In genomic region chr14:92412912-92413311, GRCh38 we compare ENCODE assay signal across 34 cellular contexts.
DNase-seq lines count a peak whose midpoint lies in the region; ATAC-seq and TF ChIP-seq lines count a peak whose summit lies in the region.
"Had no signal": no experiment of that assay in that cellular context is flagged by ENCODE, and none has a peak within 500 bp of the region (broad histone marks: within the 10 kb centered on the region; RNA-seq: fewer than 3 reads in every experiment).

No MANE protein-coding gene starts in this region.

- H4K91ac ChIP-seq in IMR-90 (ENCODE audit: insufficient read depth, low read depth, low read length) = no peak overlapping the region

- no peak overlapping the region for H3K27ac ChIP-seq in IMR-90 (ENCODE audit: insufficient read depth, low read length)
- H3K27ac ChIP-seq: A549, ascending aorta, cardiac muscle cell, coronary artery, heart left ventricle, right lobe of liver, stomach, vagina had no signal

- H2BK15ac ChIP-seq in IMR-90 (ENCODE audit: low read depth, low read length) = no peak overlapping the region

- WGBS in IMR-90 (ENCODE audit: extremely low coverage in 2 of 2, insufficient read length in 1 of 2), 2 experiments = 6% methylated on average over 7 of the region's 10 CpGs; no CpG with 5 or more reads in 1 of the 2 experiments

- BruUV-seq in IMR-90 (replicated peaks; lab: Mats Ljungman, UMichigan) = no TSS peak
- no TSS peak for BruUV-seq in MCF 10A (replicated peaks; lab: Mats Ljungman, UMichigan)

- H3K4me2 ChIP-seq in IMR-90 (ENCODE audit: low read depth, low read length) = peak overlapping the region; percentile 23
- H3K4me2 ChIP-seq: A549 had no signal

- no peak overlapping the region; the same call in 1 of the 2 replicates for H3K18ac ChIP-seq in IMR-90 (ENCODE audit: low read depth, low read length)

- H3K9me3 ChIP-seq in IMR-90 (ENCODE audit: control insufficient read depth, insufficient read depth, low read length) = no peaks in the 10 kb centered on the region
- H3K9me3 ChIP-seq: ascending aorta, heart left ventricle, right lobe of liver, vagina had no signal

- peaks cover 0 to 2% (median 2%) of the 10 kb centered on the region in 3 donors for H3K27me3 Mint-ChIP-seq in CD14-positive monocyte (ENCODE audit: low read depth in 3 of 3)
- H3K27me3 Mint-ChIP-seq in MCF 10A (ENCODE audit: insufficient read depth, unreplicated experiment) = peaks cover 23% of the 10 kb centered on the region
- H3K27me3 Mint-ChIP-seq: activated naive CD8-positive, alpha-beta T cell had no signal

- peaks cover 85% of the 10 kb centered on the region for H3K4me1 Mint-ChIP-seq in CD14-positive monocyte
- H3K4me1 Mint-ChIP-seq in MCF 10A (ENCODE audit: insufficient read depth, unreplicated experiment) = no peaks in the 10 kb centered on the region
- H3K4me1 Mint-ChIP-seq: activated CD4-positive, alpha-beta T cell treated with anti-CD3 and anti-CD28 coated beads, Interleukin-2, amount 10 ng/mL, durations not matched to agents 24 days and 14 days; mesothelial cell of epicardium had no signal

- peak overlapping the region; percentile 18; the same call in 1 of the 2 replicates for H3K4ac ChIP-seq in IMR-90 (ENCODE audit: low read depth, low read length)

- H2AK9ac ChIP-seq in IMR-90 (replicated peaks; ENCODE audit: low read depth, low read length, poor library complexity) = no peak overlapping the region

- H4K8ac ChIP-seq in IMR-90 (ENCODE audit: low read depth in 2 of 2, low read length in 2 of 2) = no peak overlapping the region; a peak in 1 of 4 replicates

- in situ Hi-C loops in IMR-90 (cut with MboI; ENCODE audit: low sequenced_read_pairs) = no loop called here

- H3K4me3 Mint-ChIP-seq in CD14-positive monocyte (no peak overlapping the region), MCF 10A (ENCODE audit: unreplicated experiment) (no peak overlapping the region)
- H3K4me3 Mint-ChIP-seq: activated CD4-positive, alpha-beta T cell treated with anti-CD3 and anti-CD28 coated beads, Interleukin-2, amount 10 ng/mL, durations not matched to agents 24 days and 14 days; activated naive CD8-positive, alpha-beta T cell; activated T-cell treated with anti-CD3 and anti-CD28 coated beads, Interleukin-2, amount 50 U/mL, for 24 hours; B cell; CD8-positive, alpha-beta T cell; effector memory CD8-positive, alpha-beta T cell; mesothelial cell of epicardium; WTC11 had no signal

- DNase-seq in CD14-positive monocyte (ENCODE audit: low spot score) (no peak), IMR-90 (peak; percentile 61), NCI-H82 (lab: John Stamatoyannopoulos, UW) (peak; percentile 70), fibroblast of gingiva (ENCODE audit: low read depth) (peak; percentile 30), dedifferentiated amniotic fluid mesenchymal stem cell (ENCODE audit: extremely low spot score) (no peak), iPS-NIHi11 (ENCODE audit: low spot score) (no peak), hippocampal formation (lab: John Stamatoyannopoulos, UW) (no peak), MCF 10A (ENCODE audit: unreplicated experiment) (no peak)
- DNase-seq: activated CD4-positive, alpha-beta T cell treated with anti-CD3 and anti-CD28 coated beads, Interleukin-2, amount 10 ng/mL, durations not matched to agents 24 days and 14 days; activated effector memory CD4-positive, alpha-beta T cell treated with anti-CD3 and anti-CD28 coated beads, Interleukin-2, amount 50 U/mL, for 16 hours; activated T-cell treated with anti-CD3 and anti-CD28 coated beads, Interleukin-2, amount 50 U/mL, for 24 hours; CD8-positive, alpha-beta T cell; effector memory CD8-positive, alpha-beta T cell; foreskin melanocyte; heart left ventricle; naive B cell; NCI-H1092; NCI-H187 treated with DMSO at 0.1 percent for 48 hours; NCI-H2227 treated with DMSO at 0.1 percent for 48 hours; right lobe of liver; SIG-M5; stimulated activated CD4-positive, alpha-beta T cell treated with anti-CD3 and anti-CD28 coated beads, Interleukin-4, amount 100 ng/mL, for 1 hour; stomach; SW 1271; T1000 had no signal

- TF ChIP-seq POLR2A in IMR-90 (IDR thresholded peaks at IDR 0.05; ENCODE audit: low read depth, low read length) = no peak

- H2BK120ac ChIP-seq in IMR-90 (ENCODE audit: low read depth, low read length) = peak overlapping the region; percentile 50

- ATAC-seq in IMR-90 (ENCODE audit: low read depth) = peak; percentile 50
- ATAC-seq: A549; CD8-positive, alpha-beta T cell; effector memory CD8-positive, alpha-beta T cell; heart left ventricle; right lobe of liver; WTC11 had no signal

- H2BK20ac ChIP-seq in IMR-90 (ENCODE audit: low read depth, low read length) = peak overlapping the region; percentile 32; the same call in 1 of the 2 replicates

- no peaks in the 10 kb centered on the region for H3K36me3 ChIP-seq in IMR-90 (ENCODE audit: control insufficient read depth, insufficient read depth, low read length)
- H3K36me3 ChIP-seq: ascending aorta, cardiac muscle cell, heart left ventricle, right lobe of liver, stomach, vagina had no signal

- no peak for TF ChIP-seq RAD21 in IMR-90 (IDR thresholded peaks at IDR 0.05; ENCODE audit: low read length)

- H3K9me3 Mint-ChIP-seq in CD14-positive monocyte (peaks cover 0 to 3% (median under 1%) of the 10 kb centered on the region in 7 donors), MCF 10A (ENCODE audit: unreplicated experiment) (no peaks in the 10 kb centered on the region)
- H3K9me3 Mint-ChIP-seq: activated CD4-positive, alpha-beta T cell treated with anti-CD3 and anti-CD28 coated beads, Interleukin-2, amount 10 ng/mL, durations not matched to agents 24 days and 14 days; activated T-cell treated with anti-CD3 and anti-CD28 coated beads, Interleukin-2, amount 50 U/mL, for 24 hours; CD8-positive, alpha-beta T cell; effector memory CD8-positive, alpha-beta T cell; mesothelial cell of epicardium; WTC11 had no signal

- H2AFZ ChIP-seq in IMR-90 (replicated peaks; ENCODE audit: low read length, poor library complexity) = peak overlapping the region; percentile 35

- no peak overlapping the region for H3K56ac ChIP-seq in IMR-90 (ENCODE audit: extremely low read depth, insufficient read depth, low read length)

- POLR2A ChIA-PET in IMR-90 (lab: Charles Lee; ENCODE audit: unreplicated experiment) = no interaction called here
- POLR2A ChIA-PET in MCF 10A (lab: Yijun Ruan, JAX) = no interaction called here

- no peak overlapping the region for H4K5ac ChIP-seq in IMR-90 (ENCODE audit: low read depth, low read length)

- no peak overlapping the region for H3K23ac ChIP-seq in IMR-90 (ENCODE audit: low read depth, low read length)

- TF ChIP-seq CTCF in CD14-positive monocyte (IDR thresholded peaks at IDR 0.05) (no peak), IMR-90 (conservative IDR thresholded peaks at IDR 0.05; ENCODE audit: low read depth, low read length) (no peak), MCF 10A (IDR thresholded peaks at IDR 0.05; ENCODE audit: unreplicated experiment) (no peak)

- peaks cover 27% of the 10 kb centered on the region for H3K9me1 ChIP-seq in IMR-90 (ENCODE audit: insufficient read depth, low read length)

- H3K79me1 ChIP-seq in IMR-90 (ENCODE audit: low read depth in 1 of 2, low read length in 2 of 2) = no peaks in the 10 kb centered on the region

- intact Hi-C loops in CD14-positive monocyte (cut with micrococcal nuclease) = no loop called here
- intact Hi-C loops in IMR-90 (cut with micrococcal nuclease) = no loop called here
- intact Hi-C loops in MCF 10A (cut with micrococcal nuclease) = no loop called here

- peaks cover 3% of the 10 kb centered on the region; the same call in 1 of the 2 replicates for H4K20me1 ChIP-seq in IMR-90 (ENCODE audit: insufficient read depth, low read length)

- H2BK5ac ChIP-seq in IMR-90 (ENCODE audit: low read depth, low read length, poor library complexity, severe bottlenecking) = no peak overlapping the region

- H3K14ac ChIP-seq in IMR-90 (replicated peaks; ENCODE audit: low read depth, low read length) = 0 out of 2 replicates have a peak overlapping the region, but pooled peaks have one; percentile 12

- CTCF ChIA-PET in IMR-90 (lab: Yijun Ruan, JAX) (no interaction called here), MCF 10A (lab: Yijun Ruan, JAX) (no interaction called here)

- H3K27ac Mint-ChIP-seq in CD14-positive monocyte (peak overlapping the region in 6 of 7 donors; percentile 12 to 98 (median 95)), MCF 10A (ENCODE audit: low read depth, unreplicated experiment) (no peak overlapping the region)
- H3K27ac Mint-ChIP-seq: activated CD4-positive, alpha-beta T cell treated with anti-CD3 and anti-CD28 coated beads, Interleukin-2, amount 10 ng/mL, durations not matched to agents 24 days and 14 days; activated naive CD8-positive, alpha-beta T cell; activated T-cell treated with anti-CD3 and anti-CD28 coated beads, Interleukin-2, amount 50 U/mL, for 24 hours; B cell; CD8-positive, alpha-beta T cell; mesothelial cell of epicardium; WTC11 had no signal

- H3K36me3 Mint-ChIP-seq in CD14-positive monocyte (peaks cover 12 to 14% of the 10 kb centered on the region in 2 donors), MCF 10A (ENCODE audit: insufficient read depth, unreplicated experiment) (no peaks in the 10 kb centered on the region)
- H3K36me3 Mint-ChIP-seq: activated naive CD8-positive, alpha-beta T cell; CD8-positive, alpha-beta T cell; mesothelial cell of epicardium; naive B cell; WTC11 had no signal

- peak overlapping the region; percentile 29; the same call in 1 of the 2 replicates for H2AK5ac ChIP-seq in IMR-90 (ENCODE audit: low read depth, low read length)

- no peaks in the 10 kb centered on the region for H3K27me3 ChIP-seq in IMR-90 (ENCODE audit: control insufficient read depth, insufficient read depth, low read length)
- H3K27me3 ChIP-seq: ascending aorta, cardiac muscle cell, heart left ventricle, right lobe of liver, stomach, vagina had no signal

- H3K9ac ChIP-seq in IMR-90 (ENCODE audit: low read depth, low read length) = no peak overlapping the region

- peaks cover 18% of the 10 kb centered on the region for H3K4me1 ChIP-seq in IMR-90 (ENCODE audit: control insufficient read depth, insufficient read depth, low read length)
- H3K4me1 ChIP-seq: A549, right lobe of liver, vagina had no signal

- no peak overlapping the region for H3K4me3 ChIP-seq in IMR-90 (ENCODE audit: insufficient read depth, low read depth, low read length)
- H3K4me3 ChIP-seq: A549, ascending aorta, cardiac muscle cell, coronary artery, heart left ventricle, right lobe of liver, stomach, vagina had no signal

- dilution Hi-C loops in IMR-90 (cut with HindIII; ENCODE audit: low sequenced_read_pairs, unreplicated experiment) = no loop called here

TF ChIP-seq in IMR-90, 13 proteins besides CTCF, POLR2A, EP300 and RAD21 (continues in another document):
- TF ChIP-seq BHLHE40 (IDR thresholded peaks at IDR 0.05; ENCODE audit: low read depth, low read length) = no peak
- no peak for TF ChIP-seq NFE2L2 (IDR thresholded peaks at IDR 0.05; ENCODE audit: low read depth, low read length)
- no peak for TF ChIP-seq RCOR1 (IDR thresholded peaks at IDR 0.05; ENCODE audit: insufficient replicate concordance, low read length)
- no peak for TF ChIP-seq CEBPB (IDR thresholded peaks at IDR 0.05; ENCODE audit: low read depth, low read length)
- no peak for TF ChIP-seq SMC3 (IDR thresholded peaks at IDR 0.05; ENCODE audit: low read depth, low read length)
- TF ChIP-seq FOS (IDR thresholded peaks at IDR 0.05; ENCODE audit: low read depth, low read length) = no peak
- TF ChIP-seq RFX5 (IDR thresholded peaks at IDR 0.05; ENCODE audit: low read depth, low read length) = no peak
- no peak for TF ChIP-seq CHD1 (IDR thresholded peaks at IDR 0.05; ENCODE audit: low read depth, low read length)

Comparison
In these comparisons a context has a peak if more than half of its experiments do, and no peak if none do; other contexts are left out.
1. DNase-seq: peak in IMR-90 (single experiment), NCI-H82 (single experiment) and fibroblast of gingiva (single experiment); none in CD14-positive monocyte (single experiment), dedifferentiated amniotic fluid mesenchymal stem cell (single experiment), iPS-NIHi11 (single experiment), hippocampal formation (0 of 2) and MCF 10A (single experiment).